In genomic region chr11:119258983-119259382, GRCh38 we compare ENCODE assay signal across 1 cellular context.
TF ChIP-seq lines count a peak whose summit lies in the region.

No MANE protein-coding gene starts in this region.

TF ChIP-seq in K562, 482 proteins besides CTCF, POLR2A, EP300 and RAD21:
- TF ChIP-seq CEBPG (CRISPR knock-in tag; IDR thresholded peaks at IDR 0.05) (no peak), CEBPG (tag; conservative IDR thresholded peaks at IDR 0.05 in 1 of 2, IDR thresholded peaks at IDR 0.05 in 1 of 2) (0 out of 4 replicates have a peak, but pooled peaks of 1 of the 2 experiments have one; percentile 13), KLF6 (CRISPR knock-in tag; IDR thresholded peaks at IDR 0.05; ENCODE audit: borderline replicate concordance) (no peak), SMARCC2 (IDR thresholded peaks at IDR 0.05; ENCODE audit: low read depth) (no peak), VEZF1 (CRISPR knock-in tag; IDR thresholded peaks at IDR 0.05) (0 out of 2 replicates have a peak, but pooled peaks have one; percentile 13), HMBOX1 (IDR thresholded peaks at IDR 0.05) (peak; percentile 69), CEBPB (tag; IDR thresholded peaks at IDR 0.05) (peak; percentile 62), ZNF668 (CRISPR knock-in tag; IDR thresholded peaks at IDR 0.05) (no peak)
